In the genomic region with DNA sequence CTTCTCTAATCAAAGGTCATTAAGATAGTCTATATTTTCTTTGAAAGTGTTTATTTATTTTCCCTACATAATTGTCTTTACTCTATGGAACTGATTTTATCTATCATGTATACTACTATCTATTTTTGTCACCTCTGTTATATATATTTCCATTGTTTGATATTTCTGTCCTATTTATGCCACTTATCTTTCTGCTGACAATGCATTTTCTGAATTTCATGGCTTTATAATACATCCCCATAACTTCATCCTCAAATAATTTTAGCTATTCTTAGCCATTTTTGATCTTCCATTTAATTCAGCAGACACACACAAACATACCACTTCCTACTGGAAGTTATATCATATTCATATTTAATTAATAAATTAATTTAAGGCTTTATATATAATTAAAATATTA, we compare ENCODE assay signal across 31 cellular contexts.
"Had no signal": no experiment of that assay in that cellular context is flagged by ENCODE, and none has a peak within 500 bp of the region (broad histone marks: within the 10 kb centered on the region; RNA-seq: fewer than 3 reads in every experiment).

No MANE protein-coding gene starts in this region.

- FAIRE-seq: islet of Langerhans, urothelium cell line had no signal

- H3K4me1 Mint-ChIP-seq: immature natural killer cell; naive thymus-derived CD8-positive, alpha-beta T cell; nephron; stimulated activated effector memory CD8-positive, alpha-beta T cell treated with anti-CD3 and anti-CD28 coated beads, Interleukin-12 subunit alpha, Interleukin-12 subunit beta, amount 100 ng/mL, for 72 hours had no signal

- H3K4me1 ChIP-seq: left lung, lower lobe of right lung, sigmoid colon, spleen, suprapubic skin, tibial artery, upper lobe of right lung had no signal

- H3K27ac ChIP-seq: left lung, lower lobe of right lung, neutrophil, ovary, sigmoid colon, spleen, suprapubic skin, thoracic aorta, tibial artery, upper lobe of right lung had no signal

- H3K4me3 ChIP-seq: left lung, lower lobe of right lung, ovary, sigmoid colon, spleen, suprapubic skin, thoracic aorta, tibial artery, upper lobe of right lung had no signal

- H3K27me3 Mint-ChIP-seq: naive thymus-derived CD8-positive, alpha-beta T cell; progenitor cell of endocrine pancreas; stimulated activated naive CD8-positive, alpha-beta T cell treated with anti-CD3 and anti-CD28 coated beads, Interleukin-15, Interleukin-2, amounts not matched to agents 100 ng/mL and 50 ng/mL, for 24 hours had no signal

- ATAC-seq: left colon; left lung; lower lobe of right lung; naive thymus-derived CD8-positive, alpha-beta T cell; right cardiac atrium; stimulated activated effector memory CD8-positive, alpha-beta T cell treated with anti-CD3 and anti-CD28 coated beads, Interleukin-12 subunit alpha, Interleukin-12 subunit beta, amount 100 ng/mL, for 72 hours; upper lobe of right lung had no signal

- H3K27ac Mint-ChIP-seq: immature natural killer cell; naive thymus-derived CD8-positive, alpha-beta T cell; nephron; progenitor cell of endocrine pancreas; stimulated activated effector memory CD8-positive, alpha-beta T cell treated with anti-CD3 and anti-CD28 coated beads, Interleukin-12 subunit alpha, Interleukin-12 subunit beta, amount 100 ng/mL, for 72 hours; stimulated activated naive CD8-positive, alpha-beta T cell treated with anti-CD3 and anti-CD28 coated beads, Interleukin-15, Interleukin-2, amounts not matched to agents 100 ng/mL and 50 ng/mL, for 24 hours had no signal

- H3K36me3 Mint-ChIP-seq: immature natural killer cell; naive thymus-derived CD8-positive, alpha-beta T cell; stimulated activated effector memory CD8-positive, alpha-beta T cell treated with anti-CD3 and anti-CD28 coated beads, Interleukin-12 subunit alpha, Interleukin-12 subunit beta, amount 100 ng/mL, for 72 hours had no signal

- H3K27me3 ChIP-seq: left lung, neutrophil, ovary, sigmoid colon, spleen, suprapubic skin, tibial artery, upper lobe of right lung had no signal

- H3K9me3 Mint-ChIP-seq: nephron had no signal

- H3K4me3 Mint-ChIP-seq: immature natural killer cell; naive thymus-derived CD8-positive, alpha-beta T cell; nephron; neural crest cell; stimulated activated effector memory CD8-positive, alpha-beta T cell treated with anti-CD3 and anti-CD28 coated beads, Interleukin-12 subunit alpha, Interleukin-12 subunit beta, amount 100 ng/mL, for 72 hours; stimulated activated naive CD8-positive, alpha-beta T cell treated with anti-CD3 and anti-CD28 coated beads, Interleukin-15, Interleukin-2, amounts not matched to agents 100 ng/mL and 50 ng/mL, for 24 hours had no signal

- DNase-seq: hypothalamus; immature natural killer cell; kidney; left colon; left lung; lower lobe of right lung; mammary epithelial cell; mesenchymal stem cell; naive thymus-derived CD8-positive, alpha-beta T cell; occipital lobe; ovary; retina; right cardiac atrium; sigmoid colon; small intestine; spleen; stimulated activated CD4-positive, alpha-beta T cell treated with anti-CD3 and anti-CD28 coated beads, Interleukin-4, amount 100 ng/mL, for 24 hours; stimulated activated naive CD4-positive, alpha-beta T cell; tibial artery; trophoblast cell; upper lobe of right lung had no signal

- H3K36me3 ChIP-seq: left lung, lower lobe of right lung, neutrophil, ovary, sigmoid colon, spleen, suprapubic skin, thoracic aorta, tibial artery, upper lobe of right lung had no signal

- H3K9me3 ChIP-seq: lower lobe of right lung, neutrophil, ovary, sigmoid colon, suprapubic skin, thoracic aorta, tibial artery, upper lobe of right lung had no signal
